ENCODE assay signal across 8 cellular contexts in genomic region chr11:133956650-133957633, GRCh38. TPM values are rescaled to one million over a fixed set of nuclear protein-coding genes. Genes with fewer than 3 reads are reported as not detected.
A peak's percentile ranks its signal among the peaks of the same experiment; 100 is the strongest.
DNase-seq lines count a peak whose midpoint lies in the region; ATAC-seq and TF ChIP-seq lines count a peak whose summit lies in the region.

IGSF9B (minus strand) TSS chr11:133956968; CDS start chr11:133956754, 214 bp downstream.

- H3K9ac ChIP-seq in NT2/D1 (ENCODE audit: insufficient read length, low read depth): peak within 1 kb of the TSS; percentile 64

- no peaks in the 10 kb centered on the region for H3K36me3 ChIP-seq in BJ (ENCODE audit: control insufficient read depth, insufficient read depth, low read length)
- no peaks in the 10 kb centered on the region for H3K36me3 ChIP-seq in NT2/D1 (ENCODE audit: insufficient read depth, insufficient read length, low read length)

- H3K27me3 ChIP-seq in BJ (ENCODE audit: control insufficient read depth, insufficient read depth, low read length) (peaks cover 29% of the 10 kb centered on the region), NT2/D1 (ENCODE audit: insufficient read depth, insufficient read length) (peaks cover 59% of the 10 kb centered on the region)

- CTCF ChIA-PET in BJ (lab: Yijun Ruan, JAX): no interaction called here

- DNase-seq in BJ (ENCODE audit: low read depth) (no peak), NT2/D1 (ENCODE audit: low read depth, low spot score) (peak; percentile 82), fibroblast of pulmonary artery (ENCODE audit: low read depth) (peak; percentile 69)
- peak; percentile 86 for DNase-seq in activated T-helper 9 cell treated with anti-CD3 and anti-CD28 coated beads, Interleukin-2, amount 50 U/mL, for 16 hours (ENCODE audit: low read depth)
- DNase-seq in stimulated activated naive CD8-positive, alpha-beta T cell treated with anti-CD3 and anti-CD28 coated beads, Interleukin-15, Interleukin-2, amounts not matched to agents 100 U/mL and 50 U/mL, for 24 hours: peak; percentile 91

- peaks cover 12% of the 10 kb centered on the region for H3K4me1 ChIP-seq in NT2/D1 (ENCODE audit: insufficient read depth, insufficient read length)

- peak within 1 kb of the TSS; percentile 33 for H3K4me3 ChIP-seq in BJ (ENCODE audit: low read depth, low read length)
- H3K4me3 ChIP-seq in NT2/D1 (ENCODE audit: insufficient read length, low read depth): peak within 1 kb of the TSS; percentile 61
- peak within 1 kb of the TSS; percentile 54 for H3K4me3 ChIP-seq in fibroblast of pulmonary artery (replicated peaks; ENCODE audit: low read depth, low read length)

- no peaks in the 10 kb centered on the region for H3K36me3 Mint-ChIP-seq in nephron (ENCODE audit: low read depth)

- POLR2A ChIA-PET in BJ (lab: Charles Lee): no interaction called here

- peak within 1 kb of the TSS; percentile 90 to 92 (median 90) for H3K4me3 Mint-ChIP-seq in nephron

- H3K27ac Mint-ChIP-seq in nephron: no peak within 1 kb of the TSS

- peaks cover 48% of the 10 kb centered on the region for H3K4me1 Mint-ChIP-seq in nephron

- no peak for TF ChIP-seq CTCF in BJ (IDR thresholded peaks at IDR 0.05; ENCODE audit: insufficient read depth, low read depth, low read length)
- no peak for TF ChIP-seq CTCF in fibroblast of pulmonary artery (IDR thresholded peaks at IDR 0.05; ENCODE audit: low read length, missing control alignments)
- no peak for TF ChIP-seq CTCF in nephron (IDR thresholded peaks at IDR 0.05; ENCODE audit: unreplicated experiment in 3 of 3)

- peak; percentile 99 for ATAC-seq in GM19324 (IDR thresholded peaks at IDR 0.05; ENCODE audit: low FRiP score, unreplicated experiment)
- peak; percentile 98 for ATAC-seq in HG03457 (IDR thresholded peaks at IDR 0.05; ENCODE audit: unreplicated experiment)
- ATAC-seq in stimulated activated naive CD8-positive, alpha-beta T cell treated with anti-CD3 and anti-CD28 coated beads, Interleukin-15, Interleukin-2, amounts not matched to agents 100 U/mL and 50 U/mL, for 24 hours: peak; percentile 91

- peaks cover 94% of the 10 kb centered on the region for H3K27me3 Mint-ChIP-seq in nephron (ENCODE audit: low read depth)

- no peaks in the 10 kb centered on the region for H3K9me3 Mint-ChIP-seq in nephron

- no peaks in the 10 kb centered on the region for H3K9me3 ChIP-seq in NT2/D1 (ENCODE audit: insufficient read depth, low read length)

RNA-seq across cellular contexts. Expression of gene IGSF9B, which starts in this region (rescaled TPM):
- polyA plus RNA-seq in BJ (2011; rRNA removed): 0.05 TPM in 2 replicates
- 0.71 TPM in 1 of 2 replicates, not detected in the other for polyA minus RNA-seq in BJ (2011; rRNA and poly(A)+ RNA removed)
